2 cellular contexts compared by ENCODE assay signal in the genomic region with DNA sequence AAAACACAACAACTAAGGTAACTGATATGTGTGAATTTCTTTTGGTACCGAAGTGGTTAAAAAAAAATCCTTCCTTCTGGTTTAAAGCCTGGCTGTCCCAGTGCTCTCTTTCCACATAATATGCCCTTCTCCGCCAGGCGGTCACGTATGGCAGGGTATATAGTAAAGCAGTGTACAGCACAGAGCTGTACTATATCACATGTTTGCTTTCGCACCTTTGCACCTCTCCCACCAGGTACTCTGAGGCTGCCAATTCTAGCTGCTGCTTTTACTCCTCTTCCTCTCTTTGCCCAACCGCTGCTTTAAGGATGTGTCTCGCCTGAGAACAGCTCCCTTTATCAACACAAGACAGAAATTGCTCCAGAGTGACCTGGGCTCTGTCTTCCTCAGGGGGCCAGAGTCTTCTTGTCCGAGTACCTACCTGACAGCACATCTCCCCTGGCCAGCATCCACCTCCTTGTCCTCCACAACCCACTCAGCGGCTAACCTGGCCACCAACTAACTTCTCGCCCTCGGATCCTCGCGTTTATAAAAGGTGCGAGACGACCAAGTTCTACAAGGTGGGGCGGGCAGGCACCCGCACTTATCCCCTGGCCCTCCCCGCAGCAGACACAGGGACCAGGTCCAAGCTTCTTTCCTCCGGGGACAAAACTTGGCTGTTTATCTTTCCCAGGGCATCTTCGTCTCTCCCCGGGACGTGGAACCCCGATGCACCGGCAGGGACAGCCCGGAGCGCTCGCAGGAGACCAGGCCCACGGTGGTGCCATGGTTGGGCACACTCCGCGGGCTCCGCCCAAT.
TF ChIP-seq lines count a peak whose summit lies in the region.

No MANE protein-coding gene starts in this region.

TF ChIP-seq in H1, 55 proteins besides CTCF, POLR2A, EP300 and RAD21:
- TF ChIP-seq, protein P1, sequence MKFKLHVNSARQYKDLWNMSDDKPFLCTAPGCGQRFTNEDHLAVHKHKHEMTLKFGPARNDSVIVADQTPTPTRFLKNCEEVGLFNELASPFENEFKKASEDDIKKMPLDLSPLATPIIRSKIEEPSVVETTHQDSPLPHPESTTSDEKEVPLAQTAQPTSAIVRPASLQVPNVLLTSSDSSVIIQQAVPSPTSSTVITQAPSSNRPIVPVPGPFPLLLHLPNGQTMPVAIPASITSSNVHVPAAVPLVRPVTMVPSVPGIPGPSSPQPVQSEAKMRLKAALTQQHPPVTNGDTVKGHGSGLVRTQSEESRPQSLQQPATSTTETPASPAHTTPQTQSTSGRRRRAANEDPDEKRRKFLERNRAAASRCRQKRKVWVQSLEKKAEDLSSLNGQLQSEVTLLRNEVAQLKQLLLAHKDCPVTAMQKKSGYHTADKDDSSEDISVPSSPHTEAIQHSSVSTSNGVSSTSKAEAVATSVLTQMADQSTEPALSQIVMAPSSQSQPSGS (IDR thresholded peaks at IDR 0.05; ENCODE audit: low read length): no peak
- TF ChIP-seq TBP (IDR thresholded peaks at IDR 0.05; ENCODE audit: low read depth, low read length): peak; percentile 5; the same call in 1 of the 2 replicates
- peak; percentile 70 for TF ChIP-seq E2F6 (IDR thresholded peaks at IDR 0.05)

TF ChIP-seq in neural cell, 6 proteins besides CTCF, POLR2A, EP300 and RAD21:
- no peak for TF ChIP-seq POLR2AphosphoS5 (IDR thresholded peaks at IDR 0.05)
- TF ChIP-seq TAF1 (IDR thresholded peaks at IDR 0.05; ENCODE audit: low read depth): no peak
- TF ChIP-seq, protein P2, sequence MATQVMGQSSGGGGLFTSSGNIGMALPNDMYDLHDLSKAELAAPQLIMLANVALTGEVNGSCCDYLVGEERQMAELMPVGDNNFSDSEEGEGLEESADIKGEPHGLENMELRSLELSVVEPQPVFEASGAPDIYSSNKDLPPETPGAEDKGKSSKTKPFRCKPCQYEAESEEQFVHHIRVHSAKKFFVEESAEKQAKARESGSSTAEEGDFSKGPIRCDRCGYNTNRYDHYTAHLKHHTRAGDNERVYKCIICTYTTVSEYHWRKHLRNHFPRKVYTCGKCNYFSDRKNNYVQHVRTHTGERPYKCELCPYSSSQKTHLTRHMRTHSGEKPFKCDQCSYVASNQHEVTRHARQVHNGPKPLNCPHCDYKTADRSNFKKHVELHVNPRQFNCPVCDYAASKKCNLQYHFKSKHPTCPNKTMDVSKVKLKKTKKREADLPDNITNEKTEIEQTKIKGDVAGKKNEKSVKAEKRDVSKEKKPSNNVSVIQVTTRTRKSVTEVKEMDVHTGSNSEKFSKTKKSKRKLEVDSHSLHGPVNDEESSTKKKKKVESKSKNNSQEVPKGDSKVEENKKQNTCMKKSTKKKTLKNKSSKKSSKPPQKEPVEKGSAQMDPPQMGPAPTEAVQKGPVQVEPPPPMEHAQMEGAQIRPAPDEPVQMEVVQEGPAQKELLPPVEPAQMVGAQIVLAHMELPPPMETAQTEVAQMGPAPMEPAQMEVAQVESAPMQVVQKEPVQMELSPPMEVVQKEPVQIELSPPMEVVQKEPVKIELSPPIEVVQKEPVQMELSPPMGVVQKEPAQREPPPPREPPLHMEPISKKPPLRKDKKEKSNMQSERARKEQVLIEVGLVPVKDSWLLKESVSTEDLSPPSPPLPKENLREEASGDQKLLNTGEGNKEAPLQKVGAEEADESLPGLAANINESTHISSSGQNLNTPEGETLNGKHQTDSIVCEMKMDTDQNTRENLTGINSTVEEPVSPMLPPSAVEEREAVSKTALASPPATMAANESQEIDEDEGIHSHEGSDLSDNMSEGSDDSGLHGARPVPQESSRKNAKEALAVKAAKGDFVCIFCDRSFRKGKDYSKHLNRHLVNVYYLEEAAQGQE (IDR thresholded peaks at IDR 0.05; ENCODE audit: borderline replicate concordance): no peak
- TF ChIP-seq EZH2 (IDR thresholded peaks at IDR 0.05; ENCODE audit: borderline replicate concordance, insufficient read depth, low read length, poor library complexity, severe bottlenecking): no peak
- no peak for TF ChIP-seq MXI1 (conservative IDR thresholded peaks at IDR 0.05; ENCODE audit: poor library complexity, severe bottlenecking)
- no peak for TF ChIP-seq SMC3 (conservative IDR thresholded peaks at IDR 0.05; ENCODE audit: poor library complexity)
